9 cellular contexts compared by ENCODE assay signal in genomic region chr14:91817566-91818325, GRCh38.
DNase-seq lines count a peak whose midpoint lies in the region; ATAC-seq lines count a peak whose summit lies in the region.
"Had no signal": no experiment of that assay in that cellular context is flagged by ENCODE, and none has a peak within 500 bp of the region (broad histone marks: within the 10 kb centered on the region; RNA-seq: fewer than 3 reads in every experiment).

No MANE protein-coding gene starts in this region.

- peaks cover 15% of the 10 kb centered on the region; the same call in 1 of the 2 replicates for H3K4me1 ChIP-seq in iPS-20b (ENCODE audit: insufficient read depth, low read length)

- H3K9me3 ChIP-seq in iPS-20b (ENCODE audit: insufficient read depth, low read depth, low read length) = peaks cover 5% of the 10 kb centered on the region; the same call in 1 of the 2 replicates

- H3K4me3 ChIP-seq in iPS-20b (ENCODE audit: low read length) = peak overlapping the region; percentile 16; the same call in 1 of the 2 replicates

- ATAC-seq in GM18508 (IDR thresholded peaks at IDR 0.05; ENCODE audit: insufficient read depth, unreplicated experiment) (peak; percentile 55), GM21390 (IDR thresholded peaks at IDR 0.05; ENCODE audit: unreplicated experiment) (peak; percentile 79), HG03342 (IDR thresholded peaks at IDR 0.05; ENCODE audit: unreplicated experiment) (peak; percentile 64)
- ATAC-seq: HepG2 had no signal

- no peaks in the 10 kb centered on the region for H3K27me3 ChIP-seq in iPS-20b (ENCODE audit: insufficient read depth, low read length)

- no peak overlapping the region for H3K27ac ChIP-seq in iPS-20b (ENCODE audit: low read length)

- no peaks in the 10 kb centered on the region for H3K36me3 ChIP-seq in iPS-20b (ENCODE audit: insufficient read depth, low read depth, low read length)

- no peak overlapping the region for H3K9ac ChIP-seq in iPS-20b (ENCODE audit: low read depth, low read length)

- no peak for DNase-seq in NCI-H2107 treated with DMSO at 0.1 percent for 48 hours (lab: John Stamatoyannopoulos, UW; ENCODE audit: unreplicated experiment)
- no peak for DNase-seq in NCI-H2171 treated with DMSO at 0.1 percent for 48 hours (lab: John Stamatoyannopoulos, UW)
- no peak for DNase-seq in NCI-H2029 (lab: John Stamatoyannopoulos, UW)
- DNase-seq: head of caudate nucleus had no signal
